In genomic region chr13:102799544-102800144, GRCh38 we compare ENCODE assay signal across 8 cellular contexts. TPM values are rescaled to one million over a fixed set of nuclear protein-coding genes. Genes with fewer than 3 reads are reported as not detected.
DNase-seq lines count a peak whose midpoint lies in the region; ATAC-seq and TF ChIP-seq lines count a peak whose summit lies in the region.

No MANE protein-coding gene starts in this region.

- H3K27ac ChIP-seq in IMR-90 (ENCODE audit: insufficient read depth, low read length), result peak overlapping the region; percentile 68

- peak overlapping the region; percentile 51 to 92 for H4K8ac ChIP-seq in IMR-90 (ENCODE audit: low read depth in 2 of 2, low read length in 2 of 2)

- POLR2A ChIA-PET in IMR-90 (lab: Charles Lee; ENCODE audit: unreplicated experiment), result interaction anchor here (0.6 kb wide), 1 partner anchor 46 kb away, joined by 3 read pairs; no protein-coding TSS in a partner anchor

- 0 out of 2 replicates have a peak, but pooled peaks cover 1% of the 10 kb centered on the region for H3K36me3 ChIP-seq in IMR-90 (ENCODE audit: control insufficient read depth, insufficient read depth, low read length)

- H3K9me3 ChIP-seq in IMR-90 (ENCODE audit: control insufficient read depth, insufficient read depth, low read length), result no peaks in the 10 kb centered on the region

- no peaks in the 10 kb centered on the region for H3K9me3 Mint-ChIP-seq in activated naive CD4-positive, alpha-beta T cell treated with anti-CD3 and anti-CD28 coated beads, Interleukin-2, amount 50 U/mL, for 72 hours
- H3K9me3 Mint-ChIP-seq in glutamatergic neuron (ENCODE audit: unreplicated experiment) (peaks cover 7% of the 10 kb centered on the region), osteocyte (ENCODE audit: unreplicated experiment) (no peaks in the 10 kb centered on the region)

- H3K4me1 ChIP-seq in IMR-90 (ENCODE audit: control insufficient read depth, insufficient read depth, low read length), result 0 out of 2 replicates have a peak, but pooled peaks cover 3% of the 10 kb centered on the region

- in situ Hi-C loops in IMR-90 (cut with MboI; ENCODE audit: low sequenced_read_pairs), result no loop called here

- intact Hi-C loops in IMR-90 (cut with micrococcal nuclease), result loop anchor here (1.0 to 2.0 kb wide), 3 partner anchors 47 to 219 kb away; partner anchors contain the start of genes ERCC5 and TPP2

- peaks cover 5 to 13% of the 10 kb centered on the region in 2 donors for H3K36me3 Mint-ChIP-seq in activated naive CD4-positive, alpha-beta T cell treated with anti-CD3 and anti-CD28 coated beads, Interleukin-2, amount 50 U/mL, for 72 hours
- H3K36me3 Mint-ChIP-seq in glutamatergic neuron (ENCODE audit: unreplicated experiment) (no peaks in the 10 kb centered on the region), osteocyte (ENCODE audit: unreplicated experiment) (peaks cover 7% of the 10 kb centered on the region)

- DNase-seq in GM10266 (ENCODE audit: extremely low spot score) (peak; percentile 51), IMR-90 (peak; percentile 5), glutamatergic neuron (peak; percentile 64), osteocyte (ENCODE audit: extremely low spot score, unreplicated experiment) (peak; percentile 86), mesenteric fat pad (ENCODE audit: low spot score) (no peak)
- peak in 1 of 2 donors; percentile 61 for DNase-seq in activated naive CD4-positive, alpha-beta T cell treated with anti-CD3 and anti-CD28 coated beads, Interleukin-2, amount 50 U/mL, for 72 hours (ENCODE audit: low spot score in 2 of 2)
- DNase-seq in effector CD8-positive, alpha-beta T cell (lab: John Stamatoyannopoulos, UW), result no peak

- TF ChIP-seq RAD21 in IMR-90 (IDR thresholded peaks at IDR 0.05; ENCODE audit: low read length), result no peak

- peak overlapping the region; percentile 77 for H2BK5ac ChIP-seq in IMR-90 (ENCODE audit: low read depth, low read length, poor library complexity, severe bottlenecking)

- dilution Hi-C loops in IMR-90 (cut with HindIII; ENCODE audit: low sequenced_read_pairs, unreplicated experiment), result no loop called here

- WGBS in IMR-90 (ENCODE audit: extremely low coverage in 2 of 2, insufficient read length in 1 of 2), 2 experiments, result 3% methylated on average over 11 of the region's 52 CpGs; no CpG with 5 or more reads in 1 of the 2 experiments

- CTCF ChIA-PET in IMR-90 (lab: Yijun Ruan, JAX), result interaction anchor here (0.7 to 2.1 kb wide), 2 partner anchors 25 to 45 kb away, joined by 3 to 6 read pairs; no protein-coding TSS in a partner anchor

- H3K9me1 ChIP-seq in IMR-90 (ENCODE audit: insufficient read depth, low read length), result 0 out of 2 replicates have a peak, but pooled peaks cover 6% of the 10 kb centered on the region

- no TSS peak for BruUV-seq in IMR-90 (replicated peaks; lab: Mats Ljungman, UMichigan)

- H3K9ac ChIP-seq in IMR-90 (ENCODE audit: low read depth, low read length), result peak overlapping the region; percentile 75

- peak overlapping the region; percentile 87; the same call in 1 of the 2 replicates for H3K23ac ChIP-seq in IMR-90 (ENCODE audit: low read depth, low read length)

- ATAC-seq in GM21529 (IDR thresholded peaks at IDR 0.05; ENCODE audit: unreplicated experiment), result peak; percentile 10
- ATAC-seq in IMR-90 (ENCODE audit: low read depth), result peak; percentile 22
- ATAC-seq in activated naive CD4-positive, alpha-beta T cell treated with anti-CD3 and anti-CD28 coated beads, Interleukin-2, amount 50 U/mL, for 72 hours, result peak; percentile 8 to 22

- peak overlapping the region; percentile 72 for H3K14ac ChIP-seq in IMR-90 (replicated peaks; ENCODE audit: low read depth, low read length)

- no peaks in the 10 kb centered on the region for H3K27me3 ChIP-seq in IMR-90 (ENCODE audit: control insufficient read depth, insufficient read depth, low read length)

- H4K20me1 ChIP-seq in IMR-90 (ENCODE audit: insufficient read depth, low read length), result no peaks in the 10 kb centered on the region

- TF ChIP-seq CTCF in GM10266 (IDR thresholded peaks at IDR 0.05; ENCODE audit: control insufficient read depth, insufficient read depth, low read depth, missing control alignments) (no peak), IMR-90 (conservative IDR thresholded peaks at IDR 0.05; ENCODE audit: low read depth, low read length) (no peak), glutamatergic neuron (IDR thresholded peaks at IDR 0.05; ENCODE audit: partially characterized antibody, unreplicated experiment) (no peak), osteocyte (IDR thresholded peaks at IDR 0.05) (no peak)

- no peak overlapping the region for H2BK20ac ChIP-seq in IMR-90 (ENCODE audit: low read depth, low read length)

- H4K5ac ChIP-seq in IMR-90 (ENCODE audit: low read depth, low read length), result peak overlapping the region; percentile 44

- peak overlapping the region; percentile 22; the same call in 1 of the 2 replicates for H3K18ac ChIP-seq in IMR-90 (ENCODE audit: low read depth, low read length)

- peak overlapping the region; percentile 98 for H2AK9ac ChIP-seq in IMR-90 (replicated peaks; ENCODE audit: low read depth, low read length, poor library complexity)

- H2BK120ac ChIP-seq in IMR-90 (ENCODE audit: low read depth, low read length), result peak overlapping the region; percentile 52; the same call in 1 of the 2 replicates

- H3K4me1 Mint-ChIP-seq in glutamatergic neuron (ENCODE audit: low read depth, unreplicated experiment), result peaks cover 13% of the 10 kb centered on the region
- peaks cover 31% of the 10 kb centered on the region for H3K4me1 Mint-ChIP-seq in osteocyte (ENCODE audit: unreplicated experiment)

- H2AFZ ChIP-seq in IMR-90 (replicated peaks; ENCODE audit: low read length, poor library complexity), result peak overlapping the region; percentile 100

- H4K91ac ChIP-seq in IMR-90 (ENCODE audit: insufficient read depth, low read depth, low read length), result peak overlapping the region; percentile 83

- H3K4me3 Mint-ChIP-seq in glutamatergic neuron (ENCODE audit: unreplicated experiment) (peak overlapping the region; percentile 87), osteocyte (ENCODE audit: unreplicated experiment) (peak overlapping the region; percentile 94)

- H3K4me3 ChIP-seq in IMR-90 (ENCODE audit: insufficient read depth, low read depth, low read length), result peak overlapping the region; percentile 84

- H3K27me3 Mint-ChIP-seq in glutamatergic neuron (ENCODE audit: unreplicated experiment) (peaks cover 3% of the 10 kb centered on the region), osteocyte (ENCODE audit: unreplicated experiment) (no peaks in the 10 kb centered on the region)

- H2AK5ac ChIP-seq in IMR-90 (ENCODE audit: low read depth, low read length), result 0 out of 2 replicates have a peak overlapping the region, but pooled peaks have one; percentile 39

- peak overlapping the region; percentile 91 for H3K4me2 ChIP-seq in IMR-90 (ENCODE audit: low read depth, low read length)

- peak overlapping the region; percentile 20; the same call in 1 of the 2 replicates for H3K56ac ChIP-seq in IMR-90 (ENCODE audit: extremely low read depth, insufficient read depth, low read length)

- peak overlapping the region; percentile 60; the same call in 1 of the 3 replicates for H2BK15ac ChIP-seq in IMR-90 (ENCODE audit: low read depth, low read length)

- H3K4ac ChIP-seq in IMR-90 (ENCODE audit: low read depth, low read length), result peak overlapping the region; percentile 91

- TF ChIP-seq POLR2A in IMR-90 (IDR thresholded peaks at IDR 0.05; ENCODE audit: low read depth, low read length), result no peak

- H3K79me1 ChIP-seq in IMR-90 (ENCODE audit: low read depth in 1 of 2, low read length in 2 of 2), result peaks cover 28 to 43% of the 10 kb centered on the region in 2 experiments

- peak overlapping the region; percentile 72 to 81 for H3K27ac Mint-ChIP-seq in activated naive CD4-positive, alpha-beta T cell treated with anti-CD3 and anti-CD28 coated beads, Interleukin-2, amount 50 U/mL, for 72 hours
- peak overlapping the region; percentile 52 for H3K27ac Mint-ChIP-seq in glutamatergic neuron (ENCODE audit: unreplicated experiment)
- H3K27ac Mint-ChIP-seq in osteocyte (ENCODE audit: unreplicated experiment), result peak overlapping the region; percentile 88

TF ChIP-seq in IMR-90, 13 proteins besides CTCF, POLR2A, EP300 and RAD21 (continues in another document):
- no peak for TF ChIP-seq FOS (IDR thresholded peaks at IDR 0.05; ENCODE audit: low read depth, low read length)
- no peak for TF ChIP-seq CEBPB (IDR thresholded peaks at IDR 0.05; ENCODE audit: low read depth, low read length)

RNA-seq across cellular contexts. Expression of gene BIVM, which starts 0.7 kb away (rescaled TPM):
- total RNA-seq in IMR-90 (2012; rRNA removed) (7.2 and 12.2 TPM in 2 replicates), glutamatergic neuron (ENCODE audit: unreplicated experiment) (39.2 TPM), osteocyte (30.3 and 30.7 TPM in 2 replicates), mesenteric fat pad (11.9 TPM)
- polyA plus RNA-seq in IMR-90 (2012; rRNA removed), result 9.0 and 12.2 TPM in 2 replicates
- polyA plus RNA-seq in IMR-90 (2012; cell fraction: cytosol; rRNA removed), result 2.5 and 2.7 TPM in 2 replicates
- polyA plus RNA-seq in IMR-90 (2012; cell fraction: nucleus; rRNA removed; ENCODE audit: low replicate concordance), result 3.9 and 24.5 TPM in 2 replicates
- 10 to 100 TPM in 1 of 2 donors, 1 to 10 TPM in 1; 4.6 to 17.9 TPM for total RNA-seq in activated naive CD4-positive, alpha-beta T cell treated with anti-CD3 and anti-CD28 coated beads, Interleukin-2, amount 50 U/mL, for 72 hours

RNA-seq across cellular contexts. Expression of gene POGLUT2, which starts 0.9 kb away (rescaled TPM):
- 10.6 and 15.0 TPM in 2 replicates for total RNA-seq in IMR-90 (2012; rRNA removed)
- polyA plus RNA-seq in IMR-90 (2012; rRNA removed), result 12.1 and 14.3 TPM in 2 replicates
- 7.9 and 8.0 TPM in 2 replicates for polyA plus RNA-seq in IMR-90 (2012; cell fraction: cytosol; rRNA removed)
- 4.3 and 10.5 TPM in 2 replicates for polyA plus RNA-seq in IMR-90 (2012; cell fraction: nucleus; rRNA removed; ENCODE audit: low replicate concordance)
- total RNA-seq in activated naive CD4-positive, alpha-beta T cell treated with anti-CD3 and anti-CD28 coated beads, Interleukin-2, amount 50 U/mL, for 72 hours, result 1 to 10 TPM; 1.8 to 4.3 TPM
- 17.5 TPM for total RNA-seq in glutamatergic neuron (ENCODE audit: unreplicated experiment)
- 32.9 and 33.5 TPM in 2 replicates for total RNA-seq in osteocyte
- total RNA-seq in mesenteric fat pad, result 3.8 TPM

RNA-seq across cellular contexts. Expression of gene TEX30, which starts 26.1 kb away (rescaled TPM):
- total RNA-seq in IMR-90 (2012; rRNA removed) (8.1 and 15.3 TPM in 2 replicates), glutamatergic neuron (ENCODE audit: unreplicated experiment) (6.9 TPM), osteocyte (8.7 and 9.0 TPM in 2 replicates), mesenteric fat pad (9.2 TPM)
- polyA plus RNA-seq in IMR-90 (2012; rRNA removed), result 9.3 and 10.4 TPM in 2 replicates
- 1.4 and 2.2 TPM in 2 replicates for polyA plus RNA-seq in IMR-90 (2012; cell fraction: cytosol; rRNA removed)
- polyA plus RNA-seq in IMR-90 (2012; cell fraction: nucleus; rRNA removed; ENCODE audit: low replicate concordance), result 0.69 and 5.0 TPM in 2 replicates
- 10 to 100 TPM; 17.4 to 23.4 TPM for total RNA-seq in activated naive CD4-positive, alpha-beta T cell treated with anti-CD3 and anti-CD28 coated beads, Interleukin-2, amount 50 U/mL, for 72 hours

RNA-seq across cellular contexts. Expression of gene ERCC5, which starts 46.2 kb away (rescaled TPM):
- total RNA-seq in IMR-90 (2012; rRNA removed) (34.4 and 50.8 TPM in 2 replicates), glutamatergic neuron (ENCODE audit: unreplicated experiment) (40.8 TPM), osteocyte (48.9 and 52.1 TPM in 2 replicates), mesenteric fat pad (43.8 TPM)
- 24.8 and 29.7 TPM in 2 replicates for polyA plus RNA-seq in IMR-90 (2012; rRNA removed)
- 3.4 and 5.0 TPM in 2 replicates for polyA plus RNA-seq in IMR-90 (2012; cell fraction: cytosol; rRNA removed)
- polyA plus RNA-seq in IMR-90 (2012; cell fraction: nucleus; rRNA removed; ENCODE audit: low replicate concordance), result 13.8 and 60.4 TPM in 2 replicates
- total RNA-seq in activated naive CD4-positive, alpha-beta T cell treated with anti-CD3 and anti-CD28 coated beads, Interleukin-2, amount 50 U/mL, for 72 hours, result 10 to 100 TPM; 69.7 to 84.6 TPM

Comparison
In these comparisons a context has a peak if more than half of its experiments do, and no peak if none do; other contexts are left out.
1. DNase-seq: peak in GM10266 (single experiment), IMR-90 (single experiment), glutamatergic neuron (single experiment) and osteocyte (single experiment); none in effector CD8-positive, alpha-beta T cell (single experiment) and mesenteric fat pad (single experiment).
2. Peak in every context shown above with its lines, with median percentiles within 50 percentile points of each other: ATAC-seq and H3K27ac Mint-ChIP-seq.